Comparison of ENCODE assay signal across 1 cellular context in genomic region chr22:37740455-37741311, GRCh38.
TF ChIP-seq lines count a peak whose summit lies in the region.

No MANE protein-coding gene starts in this region.

TF ChIP-seq in HCT116, 20 proteins besides CTCF, POLR2A, EP300 and RAD21 (continued from another document):
- TF ChIP-seq CBX3 (IDR thresholded peaks at IDR 0.05; ENCODE audit: low read depth) (no peak), ATF3 (IDR thresholded peaks at IDR 0.05) (no peak), ZNF274 (IDR thresholded peaks at IDR 0.05; ENCODE audit: low read depth, low read length) (no peak), MAX (IDR thresholded peaks at IDR 0.05) (no peak)
